8 cellular contexts compared by ENCODE assay signal in genomic region chr2:68689553-68690537, GRCh38. TPM values are rescaled to one million over a fixed set of nuclear protein-coding genes. Genes with fewer than 3 reads are reported as not detected.
DNase-seq lines count a peak whose midpoint lies in the region; ATAC-seq and TF ChIP-seq lines count a peak whose summit lies in the region.

No MANE protein-coding gene starts in this region.

- H3K27ac Mint-ChIP-seq in activated T-helper 17 cell treated with anti-CD3 and anti-CD28 coated beads, Interleukin-2, amount 50 U/mL, for 72 hours: no peak overlapping the region

- peak; percentile 72 for DNase-seq in GM10266 (ENCODE audit: extremely low spot score)
- no peak for DNase-seq in left lobe of liver (ENCODE audit: low spot score)
- DNase-seq in NCI-H1694 treated with DMSO at 0.1 percent for 48 hours (lab: John Stamatoyannopoulos, UW): no peak
- no peak for DNase-seq in sciatic nerve (ENCODE audit: low spot score)
- no peak for DNase-seq in AG20443 (ENCODE audit: low spot score)

- ATAC-seq in GM21381 (IDR thresholded peaks at IDR 0.05; ENCODE audit: unreplicated experiment): peak; percentile 86
- peak; percentile 90 for ATAC-seq in HG03520 (IDR thresholded peaks at IDR 0.05; ENCODE audit: unreplicated experiment)
- peak; percentile 80 for ATAC-seq in activated T-helper 17 cell treated with anti-CD3 and anti-CD28 coated beads, Interleukin-2, amount 50 U/mL, for 72 hours (replicated peaks)
- no peak for ATAC-seq in left lobe of liver
- no peak for ATAC-seq in sciatic nerve

- peaks cover 3% of the 10 kb centered on the region for H3K27me3 Mint-ChIP-seq in activated T-helper 17 cell treated with anti-CD3 and anti-CD28 coated beads, Interleukin-2, amount 50 U/mL, for 72 hours

- H3K4me3 Mint-ChIP-seq in activated T-helper 17 cell treated with anti-CD3 and anti-CD28 coated beads, Interleukin-2, amount 50 U/mL, for 72 hours: peak overlapping the region; percentile 42

- TF ChIP-seq CTCF in GM10266 (IDR thresholded peaks at IDR 0.05; ENCODE audit: control insufficient read depth, insufficient read depth, low read depth, missing control alignments): no peak

- intact Hi-C loops in sciatic nerve (cut with DNase I): no loop called here

- no peaks in the 10 kb centered on the region for H3K9me3 Mint-ChIP-seq in activated T-helper 17 cell treated with anti-CD3 and anti-CD28 coated beads, Interleukin-2, amount 50 U/mL, for 72 hours

- no peaks in the 10 kb centered on the region for H3K36me3 Mint-ChIP-seq in activated T-helper 17 cell treated with anti-CD3 and anti-CD28 coated beads, Interleukin-2, amount 50 U/mL, for 72 hours (ENCODE audit: low read depth)

- H3K4me1 Mint-ChIP-seq in activated T-helper 17 cell treated with anti-CD3 and anti-CD28 coated beads, Interleukin-2, amount 50 U/mL, for 72 hours: peaks cover 10% of the 10 kb centered on the region

RNA-seq across cellular contexts. Expression of gene ARHGAP25, which starts 44.8 kb away (rescaled TPM):
- total RNA-seq in activated T-helper 17 cell treated with anti-CD3 and anti-CD28 coated beads, Interleukin-2, amount 50 U/mL, for 72 hours: 10 to 100 TPM; 54.0 to 95.9 TPM
- 4.7 TPM for total RNA-seq in left lobe of liver
- 21.6 TPM for total RNA-seq in sciatic nerve

RNA-seq across cellular contexts. Expression of gene PROKR1, which starts 46.5 kb away (rescaled TPM):
- not detected for total RNA-seq in activated T-helper 17 cell treated with anti-CD3 and anti-CD28 coated beads, Interleukin-2, amount 50 U/mL, for 72 hours
- 0.05 TPM for total RNA-seq in left lobe of liver
- 0.18 TPM for total RNA-seq in sciatic nerve

Comparison
In these comparisons a context has a peak if more than half of its experiments do, and no peak if none do; other contexts are left out.
1. ATAC-seq: peak in GM21381 (single experiment), HG03520 (single experiment) and activated T-helper 17 cell treated with anti-CD3 and anti-CD28 coated beads, Interleukin-2, amount 50 U/mL, for 72 hours (single experiment); none in left lobe of liver (single experiment) and sciatic nerve (single experiment).